ENCODE assay signal across 26 cellular contexts in genomic region chr11:8937659-8938058, GRCh38. TPM values are rescaled to one million over a fixed set of nuclear protein-coding genes. Genes with fewer than 3 reads are reported as not detected.
DNase-seq lines count a peak whose midpoint lies in the region; ATAC-seq, FAIRE-seq and TF ChIP-seq lines count a peak whose summit lies in the region.
"Had no signal": no experiment of that assay in that cellular context is flagged by ENCODE, and none has a peak within 500 bp of the region (broad histone marks: within the 10 kb centered on the region; RNA-seq: fewer than 3 reads in every experiment).

No MANE protein-coding gene starts in this region.

- H3K36me3 ChIP-seq in GM12878 (ENCODE audit: control insufficient read depth in 2 of 2, insufficient read depth in 2 of 2, low read length in 1 of 2) = no peaks in the 10 kb centered on the region
- no peaks in the 10 kb centered on the region for H3K36me3 ChIP-seq in H1 (ENCODE audit: control insufficient read depth in 2 of 4, insufficient read depth in 4 of 4, low read length in 3 of 4)
- H3K36me3 ChIP-seq: BE2C, BLaER1 had no signal

- H3K9me3 ChIP-seq in GM12878 (replicated peaks; ENCODE audit: control insufficient read depth, insufficient read depth, low read length) (no peaks in the 10 kb centered on the region), H1 (ENCODE audit: insufficient read depth in 2 of 2, low read depth in 1 of 2, low read length in 1 of 2) (no peaks in the 10 kb centered on the region)
- H3K9me3 ChIP-seq: BE2C, BLaER1 had no signal

- SMC1A ChIA-PET in GM12878 (lab: Charles Lee; ENCODE audit: uncharacterized antibody, unreplicated experiment) = interaction anchor here (0.8 to 2.3 kb wide), 6 partner anchors 9 to 107 kb away, joined by 3 to 9 read pairs (median 3); no protein-coding TSS in a partner anchor

- WGBS in GM12878 (ENCODE audit: insufficient coverage, insufficient replicate concordance, low lambda C conversion rate, missing lambda C conversion rate) = 83% methylated on average over 14 of the region's 14 CpGs
- WGBS in H1 (ENCODE audit: extremely low coverage in 1 of 2, insufficient coverage in 1 of 2, insufficient read length in 1 of 2, insufficient replicate concordance in 2 of 2, low coverage in 1 of 2, low lambda C conversion rate in 2 of 2, missing lambda C conversion rate in 1 of 2), 2 experiments = 87% methylated on average over 13 of the region's 14 CpGs; no CpG with 5 or more reads in 1 of the 2 experiments

- ATAC-seq in GM12878 = no peak
- no peak for ATAC-seq in activated T-helper 17 cell treated with anti-CD3 and anti-CD28 coated beads, Interleukin-2, amount 50 U/mL, for 72 hours (replicated peaks)

- no peak overlapping the region for H3K4me3 ChIP-seq in GM12878
- no peak overlapping the region for H3K4me3 ChIP-seq in H1 (ENCODE audit: extremely low read depth in 1 of 4, insufficient read depth in 2 of 4, low read depth in 3 of 4, low read length in 4 of 4)
- H3K4me3 ChIP-seq: BLaER1 had no signal

- H2BK120ac ChIP-seq in H1 (replicated peaks; ENCODE audit: low read depth, low read length) = no peak overlapping the region

- no peak overlapping the region for H2BK5ac ChIP-seq in H1 (ENCODE audit: low read depth, low read length)

- H3K27ac Mint-ChIP-seq in activated T-helper 17 cell treated with anti-CD3 and anti-CD28 coated beads, Interleukin-2, amount 50 U/mL, for 72 hours = no peak overlapping the region
- H3K27ac Mint-ChIP-seq: CD4-positive, alpha-beta memory T cell; CD4-positive, CD25-positive, alpha-beta regulatory T cell; CD8-positive, alpha-beta memory T cell had no signal

- H3K4me2 ChIP-seq in GM12878 (ENCODE audit: control insufficient read depth, insufficient read depth) (no peak overlapping the region), H1 (ENCODE audit: insufficient read depth in 1 of 2, low read depth in 2 of 2, low read length in 2 of 2) (no peak overlapping the region)
- H3K4me2 ChIP-seq: BLaER1 had no signal

- H3K9ac ChIP-seq in GM12878 (ENCODE audit: control insufficient read depth, insufficient read depth, low read length) = no peak overlapping the region
- H3K9ac ChIP-seq in H1 (replicated peaks in 1 of 4; ENCODE audit: extremely low read depth in 1 of 4, low read depth in 3 of 4, low read length in 3 of 4) = no peak overlapping the region
- H3K9ac ChIP-seq: BLaER1 had no signal

- no peaks in the 10 kb centered on the region for H3K23me2 ChIP-seq in H1 (ENCODE audit: low read depth, low read length)

- H2BK12ac ChIP-seq in H1 (ENCODE audit: low read depth, low read length) = no peak overlapping the region

- H3K79me2 ChIP-seq in GM12878 (ENCODE audit: control insufficient read depth, insufficient read depth, low read length) (no peaks in the 10 kb centered on the region), H1 (ENCODE audit: control insufficient read depth in 1 of 2, insufficient read depth in 2 of 2, low read length in 2 of 2) (no peaks in the 10 kb centered on the region)

- CTCF ChIA-PET in GM12878 (lab: Yijun Ruan, JAX) (interaction anchor here (0.9 to 4.8 kb wide), 2 partner anchors 23 kb away, joined by 5 to 30 read pairs; no protein-coding TSS in a partner anchor), H1 (lab: Charles Lee; ENCODE audit: partially characterized antibody) (interaction anchor here (0.8 to 1.9 kb wide), 5 partner anchors 11 to 213 kb away, joined by 4 to 10 read pairs (median 6); no protein-coding TSS in a partner anchor), GM10248 (lab: Yijun Ruan, JAX) (interaction anchor here (1.4 to 2.1 kb wide), 4 partner anchors 10 to 200 kb away, joined by 4 to 13 read pairs (median 6); no protein-coding TSS in a partner anchor)

- H3K4me1 ChIP-seq in GM12878 (ENCODE audit: control insufficient read depth, insufficient read depth, low read length) (no peaks in the 10 kb centered on the region), H1 (replicated peaks in 1 of 4; ENCODE audit: control insufficient read depth in 3 of 4, insufficient read depth in 4 of 4, low read length in 3 of 4) (peaks cover 0 to 3% (median 1%) of the 10 kb centered on the region in 4 experiments; a peak in 2 of 7 replicates)
- H3K4me1 ChIP-seq: BE2C, BLaER1 had no signal

- no peak overlapping the region for H3K18ac ChIP-seq in H1 (ENCODE audit: extremely low read depth, low read length)

- H2BK20ac ChIP-seq in H1 (ENCODE audit: low read length) = no peak overlapping the region

- in situ Hi-C loops in GM12878 (cut with MboI) = no loop called here

- TF ChIP-seq RAD21 in GM12878 (IDR thresholded peaks at IDR 0.05; ENCODE audit: insufficient read depth, low read depth, low read length) = no peak
- TF ChIP-seq RAD21 in H1 (IDR thresholded peaks at IDR 0.05 in 1 of 2, conservative IDR thresholded peaks at IDR 0.05 in 1 of 2; ENCODE audit: low read depth in 2 of 2, low read length in 2 of 2) = no peak

- no peak overlapping the region for H3K23ac ChIP-seq in H1 (ENCODE audit: insufficient read length)

- POLR2A ChIA-PET in GM12878 (lab: Charles Lee) (no interaction called here), H1 (lab: Charles Lee; ENCODE audit: partially characterized antibody) (no interaction called here), GM10248 (lab: Yijun Ruan, JAX) (no interaction called here)

- no peak overlapping the region for H3K4ac ChIP-seq in H1 (replicated peaks; ENCODE audit: insufficient read length, low read depth, low read length)

- H3K14ac ChIP-seq in H1 (ENCODE audit: insufficient read length) = no peak overlapping the region

- intact Hi-C loops in GM12878 (cut with micrococcal nuclease; ENCODE audit: unreplicated experiment) = no loop called here

- H3K4me1 Mint-ChIP-seq in activated T-helper 17 cell treated with anti-CD3 and anti-CD28 coated beads, Interleukin-2, amount 50 U/mL, for 72 hours = no peaks in the 10 kb centered on the region
- H3K4me1 Mint-ChIP-seq: CD14-positive monocyte; CD4-positive, CD25-positive, alpha-beta regulatory T cell; CD8-positive, alpha-beta memory T cell had no signal

- no peaks in the 10 kb centered on the region for H3K36me3 Mint-ChIP-seq in activated T-helper 17 cell treated with anti-CD3 and anti-CD28 coated beads, Interleukin-2, amount 50 U/mL, for 72 hours (ENCODE audit: low read depth)
- H3K36me3 Mint-ChIP-seq: CD14-positive monocyte; CD4-positive, alpha-beta memory T cell; CD4-positive, CD25-positive, alpha-beta regulatory T cell; CD8-positive, alpha-beta memory T cell had no signal

- no peak overlapping the region for H2AFZ ChIP-seq in GM12878 (ENCODE audit: control insufficient read depth, low read depth, low read length)
- H2AFZ ChIP-seq in H1 (ENCODE audit: low read length) = no peak overlapping the region

- H3K27me3 ChIP-seq in GM12878 (replicated peaks in 1 of 2; ENCODE audit: control insufficient read depth in 2 of 2, insufficient read depth in 2 of 2, low read length in 1 of 2) = no peaks in the 10 kb centered on the region
- H3K27me3 ChIP-seq in H1 (replicated peaks in 1 of 4; ENCODE audit: control insufficient read depth in 3 of 4, extremely low read depth in 1 of 4, insufficient read depth in 3 of 4, low read length in 3 of 4) = no peaks in the 10 kb centered on the region
- H3K27me3 ChIP-seq: BE2C, BLaER1 had no signal

- H3K27ac ChIP-seq in GM12878 (ENCODE audit: control insufficient read depth, insufficient read depth) = no peak overlapping the region
- H3K27ac ChIP-seq in H1 (ENCODE audit: low read depth, low read length) = no peak overlapping the region
- H3K27ac ChIP-seq: BLaER1 had no signal

- TF ChIP-seq POLR2A in GM12878 (IDR thresholded peaks at IDR 0.05; ENCODE audit: low read depth, low read length) (no peak), H1 (IDR thresholded peaks at IDR 0.05; ENCODE audit: control extremely low read depth in 1 of 2, low read depth in 2 of 2, low read length in 2 of 2) (no peak)

- TF ChIP-seq CTCF in GM12878 (IDR thresholded peaks at IDR 0.05 in 2 of 3, conservative IDR thresholded peaks at IDR 0.05 in 1 of 3; ENCODE audit: control insufficient read depth in 2 of 3, extremely low read depth in 1 of 3, insufficient read depth in 1 of 3, low read depth in 3 of 3, low read length in 3 of 3) (no peak), H1 (IDR thresholded peaks at IDR 0.05; ENCODE audit: control extremely low read depth in 1 of 3, insufficient read depth in 1 of 3, low read depth in 1 of 3, low read length in 3 of 3) (no peak), GM10248 (IDR thresholded peaks at IDR 0.05; ENCODE audit: control extremely low read depth, extremely low read depth, low read depth, missing control alignments) (no peak)

- no TSS peak for BruUV-seq in GM12878 (replicated peaks; lab: Mats Ljungman, UMichigan)

- no peak overlapping the region for H2AK5ac ChIP-seq in H1 (ENCODE audit: low read depth, low read length)

- H2BK15ac ChIP-seq in H1 (ENCODE audit: low read length) = no peak overlapping the region

- FAIRE-seq in GM12878 (lab: Jason Lieb, UNC) (no peak), H1 (lab: Jason Lieb, UNC) (no peak)
- FAIRE-seq: A204.1, GM12892 had no signal

- RAD21 ChIA-PET in GM12878 (lab: Charles Lee; ENCODE audit: unreplicated experiment) = interaction anchor here (1.3 kb wide), 1 partner anchor 22 kb away, joined by 7 read pairs; no protein-coding TSS in a partner anchor

- no peak overlapping the region for H3K56ac ChIP-seq in H1 (replicated peaks; ENCODE audit: insufficient read length, low read depth, low read length)

- DNase-seq in GM12878 (ENCODE audit: low read depth, low spot score) (no peak), H1 (ENCODE audit: low read depth in 1 of 2, low spot score in 2 of 2) (no peak), GM10248 (ENCODE audit: extremely low spot score) (no peak), NCI-H1048 (lab: John Stamatoyannopoulos, UW) (no peak)
- DNase-seq: 8988T; ACHN; BE2C; C1 segment of cervical spinal cord; CD4-positive, alpha-beta memory T cell; CD4-positive, CD25-positive, alpha-beta regulatory T cell; CD8-positive, alpha-beta memory T cell; COR-L47; DMS 273 treated with DMSO at 0.1 percent for 48 hours; DMS153; DND-41; EL; GDM1 had no signal

- no peak for TF ChIP-seq EP300 in GM12878 (IDR thresholded peaks at IDR 0.05; ENCODE audit: borderline replicate concordance in 1 of 2, control insufficient read depth in 1 of 2, low read depth in 2 of 2, low read length in 2 of 2)
- no peak for TF ChIP-seq EP300 in H1 (IDR thresholded peaks at IDR 0.05; ENCODE audit: borderline replicate concordance in 1 of 2, low read depth in 2 of 2, low read length in 2 of 2)

- H3K4me3 Mint-ChIP-seq in activated T-helper 17 cell treated with anti-CD3 and anti-CD28 coated beads, Interleukin-2, amount 50 U/mL, for 72 hours = no peak overlapping the region
- H3K4me3 Mint-ChIP-seq: CD14-positive monocyte; CD4-positive, CD25-positive, alpha-beta regulatory T cell; CD8-positive, alpha-beta memory T cell had no signal

- no peak overlapping the region for H4K5ac ChIP-seq in H1 (ENCODE audit: insufficient read length, low read depth, low read length)

- no peaks in the 10 kb centered on the region for H3K79me1 ChIP-seq in H1 (ENCODE audit: low read depth, low read length)

- no peak overlapping the region for H4K8ac ChIP-seq in H1 (ENCODE audit: extremely low read depth, insufficient read depth, low read length)

- peaks cover 5% of the 10 kb centered on the region for H3K27me3 Mint-ChIP-seq in activated T-helper 17 cell treated with anti-CD3 and anti-CD28 coated beads, Interleukin-2, amount 50 U/mL, for 72 hours
- H3K27me3 Mint-ChIP-seq: CD4-positive, CD25-positive, alpha-beta regulatory T cell had no signal

- no peaks in the 10 kb centered on the region for H3K9me3 Mint-ChIP-seq in activated T-helper 17 cell treated with anti-CD3 and anti-CD28 coated beads, Interleukin-2, amount 50 U/mL, for 72 hours
- H3K9me3 Mint-ChIP-seq: CD14-positive monocyte; CD4-positive, alpha-beta memory T cell; CD4-positive, CD25-positive, alpha-beta regulatory T cell; CD8-positive, alpha-beta memory T cell had no signal

- H4K91ac ChIP-seq in H1 (replicated peaks; ENCODE audit: insufficient read length, low read length) = no peak overlapping the region

- H4K20me1 ChIP-seq in GM12878 (ENCODE audit: control insufficient read depth, insufficient read depth) (no peaks in the 10 kb centered on the region), H1 (replicated peaks in 1 of 2; ENCODE audit: control insufficient read depth in 1 of 2, insufficient read depth in 2 of 2, low read length in 2 of 2) (no peaks in the 10 kb centered on the region)
- H4K20me1 ChIP-seq: BLaER1 had no signal

RNA-seq across cellular contexts. Expression of gene C11orf16, which starts 4.9 kb away (rescaled TPM):
- not detected in 2 replicates for total RNA-seq in GM12878 (2013; cell fraction: nucleolus; rRNA removed)
- not detected in 2 replicates for total RNA-seq in GM12878 (2014; rRNA removed)
- total RNA-seq in GM12878 (2014; rRNA removed; fragmentation: Illumina TruSeq; extraction: Trizol) = not detected in 2 replicates
- not detected in 2 replicates for total RNA-seq in GM12878 (2021)
- polyA plus RNA-seq in GM12878 (2011; ENCODE audit: low read depth) = not detected
- polyA plus RNA-seq in GM12878 (2011; rRNA removed) = not detected in 2 replicates
- not detected in 2 replicates for polyA plus RNA-seq in GM12878 (2011; cell fraction: cytosol; rRNA removed)
- polyA plus RNA-seq in GM12878 (2011; cell fraction: nucleus; rRNA removed) = not detected in 2 replicates
- not detected in 2 replicates for polyA plus RNA-seq in GM12878 (2012)
- not detected in 2 replicates for polyA plus RNA-seq in GM12878 (2014; fragmentation: Illumina TruSeq; extraction: Trizol)
- polyA plus RNA-seq in GM12878 (2014; fragmentation: Nextera tagmentation; extraction: Ambion mirVana) = under 1 TPM in 1 of 2 experiments, not detected in 1; 0.05 TPM
- polyA plus RNA-seq in GM12878 (2014; rRNA removed) = not detected in 2 replicates
- polyA plus RNA-seq in GM12878 (2016; fragmentation: Nextera tagmentation; extraction: Ambion mirVana) = under 1 TPM; 0.32 to 0.39 TPM
- polyA minus RNA-seq in GM12878 (2011; rRNA and poly(A)+ RNA removed) = not detected in 2 replicates
- not detected in 2 replicates for polyA minus RNA-seq in GM12878 (2011; cell fraction: cytosol; rRNA and poly(A)+ RNA removed)
- polyA minus RNA-seq in GM12878 (2011; cell fraction: nucleus; rRNA and poly(A)+ RNA removed) = not detected in 2 replicates
- not detected in 2 replicates for total RNA-seq in H1 (2021; fragmentation: NEBNext Ultra II Directional; extraction: Animal tissue kit (Norgen Biotek cat#: 25700))
- polyA plus RNA-seq in H1 (2011; rRNA removed) = 0.06 and 0.08 TPM in 2 replicates
- polyA plus RNA-seq in H1 (2011; cell fraction: cytosol; rRNA removed) = 0.13 TPM
- 0.09 TPM for polyA plus RNA-seq in H1 (2011; cell fraction: nucleus; rRNA removed)
- 0.11 TPM in 1 of 4 replicates, not detected in the others for polyA plus RNA-seq in H1 (2012, experiment 1 of 2)
- not detected for polyA plus RNA-seq in H1 (2012, experiment 2 of 2)
- polyA plus RNA-seq in H1 (2013, experiment 1 of 2) = 0.20 TPM
- polyA plus RNA-seq in H1 (2013, experiment 2 of 2) = 0.17 TPM
- 0.10 TPM in 1 of 2 replicates, not detected in the other for polyA minus RNA-seq in H1 (2011; rRNA and poly(A)+ RNA removed)
- polyA minus RNA-seq in H1 (2011; cell fraction: cytosol; rRNA and poly(A)+ RNA removed) = not detected
- polyA minus RNA-seq in H1 (2011; cell fraction: nucleus; rRNA and poly(A)+ RNA removed) = not detected
- not detected for total RNA-seq in activated T-helper 17 cell treated with anti-CD3 and anti-CD28 coated beads, Interleukin-2, amount 50 U/mL, for 72 hours
- total RNA-seq: A673; CD4-positive, alpha-beta memory T cell; CD4-positive, CD25-positive, alpha-beta regulatory T cell; CD8-positive, alpha-beta memory T cell; Daoy; G401 had no signal
- polyA plus RNA-seq: AG04450; CD14-positive monocyte; CD8-positive, alpha-beta memory T cell had no signal

RNA-seq across cellular contexts. Expression of gene ASCL3, which starts 5.2 kb away (rescaled TPM):
- not detected in 2 replicates for total RNA-seq in GM12878 (2013; cell fraction: nucleolus; rRNA removed)
- total RNA-seq in GM12878 (2014; rRNA removed) (not detected in 2 replicates), GM12878 (2014; rRNA removed; fragmentation: Illumina TruSeq; extraction: Trizol) (not detected in 2 replicates), GM12878 (2021) (not detected in 2 replicates)
- polyA plus RNA-seq in GM12878 (2011; ENCODE audit: low read depth) = not detected
- polyA plus RNA-seq in GM12878 (2011; rRNA removed) (not detected in 2 replicates), GM12878 (2014; fragmentation: Illumina TruSeq; extraction: Trizol) (not detected in 2 replicates), GM12878 (2014; fragmentation: Nextera tagmentation; extraction: Ambion mirVana) (not detected), GM12878 (2014; rRNA removed) (not detected in 2 replicates), GM12878 (2016; fragmentation: Nextera tagmentation; extraction: Ambion mirVana) (not detected), H1 (2011; rRNA removed) (not detected in 2 replicates)
- not detected in 2 replicates for polyA plus RNA-seq in GM12878 (2011; cell fraction: cytosol; rRNA removed)
- polyA plus RNA-seq in GM12878 (2011; cell fraction: nucleus; rRNA removed) = not detected in 2 replicates
- not detected in 2 replicates for polyA plus RNA-seq in GM12878 (2012)
- polyA minus RNA-seq in GM12878 (2011; rRNA and poly(A)+ RNA removed) = not detected in 2 replicates
- polyA minus RNA-seq in GM12878 (2011; cell fraction: cytosol; rRNA and poly(A)+ RNA removed) = not detected in 2 replicates
- polyA minus RNA-seq in GM12878 (2011; cell fraction: nucleus; rRNA and poly(A)+ RNA removed) = not detected in 2 replicates
- total RNA-seq in H1 (2021; fragmentation: NEBNext Ultra II Directional; extraction: Animal tissue kit (Norgen Biotek cat#: 25700)) = not detected in 2 replicates
- not detected for polyA plus RNA-seq in H1 (2011; cell fraction: cytosol; rRNA removed)
- polyA plus RNA-seq in H1 (2011; cell fraction: nucleus; rRNA removed) = not detected
- not detected in 4 replicates for polyA plus RNA-seq in H1 (2012, experiment 1 of 2)
- not detected for polyA plus RNA-seq in H1 (2012, experiment 2 of 2)
- not detected for polyA plus RNA-seq in H1 (2013, experiment 1 of 2)
- polyA plus RNA-seq in H1 (2013, experiment 2 of 2) = not detected
- polyA minus RNA-seq in H1 (2011; rRNA and poly(A)+ RNA removed) = not detected in 2 replicates
- polyA minus RNA-seq in H1 (2011; cell fraction: cytosol; rRNA and poly(A)+ RNA removed) = not detected
- polyA minus RNA-seq in H1 (2011; cell fraction: nucleus; rRNA and poly(A)+ RNA removed) = not detected
- total RNA-seq in activated T-helper 17 cell treated with anti-CD3 and anti-CD28 coated beads, Interleukin-2, amount 50 U/mL, for 72 hours = not detected
- total RNA-seq: A673; CD4-positive, alpha-beta memory T cell; CD4-positive, CD25-positive, alpha-beta regulatory T cell; CD8-positive, alpha-beta memory T cell; Daoy; G401 had no signal
- polyA plus RNA-seq: AG04450; CD14-positive monocyte; CD4-positive, alpha-beta memory T cell; CD4-positive, CD25-positive, alpha-beta regulatory T cell; CD8-positive, alpha-beta memory T cell had no signal

RNA-seq across cellular contexts. Expression of gene TMEM9B, which starts 26.6 kb away (rescaled TPM):
- 25.6 and 28.7 TPM in 2 replicates for total RNA-seq in GM12878 (2013; cell fraction: nucleolus; rRNA removed)
- total RNA-seq in GM12878 (2014; rRNA removed) = 31.2 and 33.8 TPM in 2 replicates
- 28.1 and 28.7 TPM in 2 replicates for total RNA-seq in GM12878 (2014; rRNA removed; fragmentation: Illumina TruSeq; extraction: Trizol)
- 20.8 and 23.1 TPM in 2 replicates for total RNA-seq in GM12878 (2021)
- 20.5 TPM for polyA plus RNA-seq in GM12878 (2011; ENCODE audit: low read depth)
- polyA plus RNA-seq in GM12878 (2011; rRNA removed) = 43.6 and 55.7 TPM in 2 replicates
- polyA plus RNA-seq in GM12878 (2011; cell fraction: cytosol; rRNA removed) = 20.3 and 22.4 TPM in 2 replicates
- polyA plus RNA-seq in GM12878 (2011; cell fraction: nucleus; rRNA removed) = 11.0 TPM in 2 replicates
- polyA plus RNA-seq in GM12878 (2012) = 21.4 and 32.5 TPM in 2 replicates
- polyA plus RNA-seq in GM12878 (2014; fragmentation: Illumina TruSeq; extraction: Trizol) = 33.2 and 41.0 TPM in 2 replicates
- polyA plus RNA-seq in GM12878 (2014; fragmentation: Nextera tagmentation; extraction: Ambion mirVana) = 10 to 100 TPM; 11.5 to 16.6 TPM
- polyA plus RNA-seq in GM12878 (2014; rRNA removed) = 24.3 and 26.4 TPM in 2 replicates
- polyA plus RNA-seq in GM12878 (2016; fragmentation: Nextera tagmentation; extraction: Ambion mirVana) = 10 to 100 TPM; 48.0 to 54.0 TPM
- polyA minus RNA-seq in GM12878 (2011; rRNA and poly(A)+ RNA removed) = 19.4 and 23.4 TPM in 2 replicates
- 5.9 and 8.7 TPM in 2 replicates for polyA minus RNA-seq in GM12878 (2011; cell fraction: cytosol; rRNA and poly(A)+ RNA removed)
- 5.4 and 9.4 TPM in 2 replicates for polyA minus RNA-seq in GM12878 (2011; cell fraction: nucleus; rRNA and poly(A)+ RNA removed)
- total RNA-seq in H1 (2021; fragmentation: NEBNext Ultra II Directional; extraction: Animal tissue kit (Norgen Biotek cat#: 25700)) = 9.4 and 10.0 TPM in 2 replicates
- 4.2 and 8.3 TPM in 2 replicates for polyA plus RNA-seq in H1 (2011; rRNA removed)
- 6.5 TPM for polyA plus RNA-seq in H1 (2011; cell fraction: cytosol; rRNA removed)
- 1.9 TPM for polyA plus RNA-seq in H1 (2011; cell fraction: nucleus; rRNA removed)
- polyA plus RNA-seq in H1 (2012, experiment 1 of 2) = 6.9 to 13.5 TPM (median 7.5 TPM) in 4 replicates
- polyA plus RNA-seq in H1 (2012, experiment 2 of 2) = 5.9 TPM
- polyA plus RNA-seq in H1 (2013, experiment 1 of 2) = 9.5 TPM
- polyA plus RNA-seq in H1 (2013, experiment 2 of 2) = 11.5 TPM
- 3.5 and 6.4 TPM in 2 replicates for polyA minus RNA-seq in H1 (2011; rRNA and poly(A)+ RNA removed)
- polyA minus RNA-seq in H1 (2011; cell fraction: cytosol; rRNA and poly(A)+ RNA removed) = 3.3 TPM
- 2.4 TPM for polyA minus RNA-seq in H1 (2011; cell fraction: nucleus; rRNA and poly(A)+ RNA removed)
- 10 to 100 TPM; 15.0 to 24.3 TPM for total RNA-seq in activated T-helper 17 cell treated with anti-CD3 and anti-CD28 coated beads, Interleukin-2, amount 50 U/mL, for 72 hours

RNA-seq across cellular contexts. Expression of gene AKIP1, which starts 26.7 kb away (rescaled TPM):
- total RNA-seq in GM12878 (2013; cell fraction: nucleolus; rRNA removed) = 12.3 and 18.0 TPM in 2 replicates
- total RNA-seq in GM12878 (2014; rRNA removed) = 31.7 and 36.5 TPM in 2 replicates
- 21.5 and 23.3 TPM in 2 replicates for total RNA-seq in GM12878 (2014; rRNA removed; fragmentation: Illumina TruSeq; extraction: Trizol)
- total RNA-seq in GM12878 (2021) = 27.1 and 30.4 TPM in 2 replicates
- 12.8 TPM for polyA plus RNA-seq in GM12878 (2011; ENCODE audit: low read depth)
- polyA plus RNA-seq in GM12878 (2011; rRNA removed) = 30.7 and 33.1 TPM in 2 replicates
- polyA plus RNA-seq in GM12878 (2011; cell fraction: cytosol; rRNA removed) = 29.6 and 30.8 TPM in 2 replicates
- 10.6 and 12.4 TPM in 2 replicates for polyA plus RNA-seq in GM12878 (2011; cell fraction: nucleus; rRNA removed)
- 16.5 and 19.9 TPM in 2 replicates for polyA plus RNA-seq in GM12878 (2012)
- 22.1 and 30.6 TPM in 2 replicates for polyA plus RNA-seq in GM12878 (2014; fragmentation: Illumina TruSeq; extraction: Trizol)
- polyA plus RNA-seq in GM12878 (2014; fragmentation: Nextera tagmentation; extraction: Ambion mirVana) = 10 to 100 TPM in 1 of 2 experiments, 1 to 10 TPM in 1; 5.1 to 14.7 TPM
- 32.0 and 36.2 TPM in 2 replicates for polyA plus RNA-seq in GM12878 (2014; rRNA removed)
- polyA plus RNA-seq in GM12878 (2016; fragmentation: Nextera tagmentation; extraction: Ambion mirVana) = 10 to 100 TPM; 38.0 to 38.9 TPM
- polyA minus RNA-seq in GM12878 (2011; rRNA and poly(A)+ RNA removed) = 8.7 and 9.1 TPM in 2 replicates
- polyA minus RNA-seq in GM12878 (2011; cell fraction: cytosol; rRNA and poly(A)+ RNA removed) = 10.3 and 15.2 TPM in 2 replicates
- 3.6 and 6.6 TPM in 2 replicates for polyA minus RNA-seq in GM12878 (2011; cell fraction: nucleus; rRNA and poly(A)+ RNA removed)
- total RNA-seq in H1 (2021; fragmentation: NEBNext Ultra II Directional; extraction: Animal tissue kit (Norgen Biotek cat#: 25700)) = 17.8 and 19.9 TPM in 2 replicates
- polyA plus RNA-seq in H1 (2011; rRNA removed) = 27.2 and 29.6 TPM in 2 replicates
- 24.3 TPM for polyA plus RNA-seq in H1 (2011; cell fraction: cytosol; rRNA removed)
- 12.4 TPM for polyA plus RNA-seq in H1 (2011; cell fraction: nucleus; rRNA removed)
- polyA plus RNA-seq in H1 (2012, experiment 1 of 2) = 21.3 to 23.8 TPM (median 22.5 TPM) in 4 replicates
- 27.7 TPM for polyA plus RNA-seq in H1 (2012, experiment 2 of 2)
- 10.3 TPM for polyA plus RNA-seq in H1 (2013, experiment 1 of 2)
- polyA plus RNA-seq in H1 (2013, experiment 2 of 2) = 10.5 TPM
- polyA minus RNA-seq in H1 (2011; rRNA and poly(A)+ RNA removed) = 3.9 and 6.7 TPM in 2 replicates
- 14.0 TPM for polyA minus RNA-seq in H1 (2011; cell fraction: cytosol; rRNA and poly(A)+ RNA removed)
- 8.1 TPM for polyA minus RNA-seq in H1 (2011; cell fraction: nucleus; rRNA and poly(A)+ RNA removed)
- 10 to 100 TPM; 25.6 to 31.9 TPM for total RNA-seq in activated T-helper 17 cell treated with anti-CD3 and anti-CD28 coated beads, Interleukin-2, amount 50 U/mL, for 72 hours

Comparison
In these comparisons a context has a peak if more than half of its experiments do, and no peak if none do; other contexts are left out.
1. Of the 37 proteins assayed by ChIP-seq in both GM12878 and H1: peak only in GM12878: CREB1; only in H1: none; in both: none; in neither: 36.